8 cellular contexts compared by ENCODE assay signal in genomic region chr17:49035470-49036269, GRCh38. TPM values are rescaled to one million over a fixed set of nuclear protein-coding genes. Genes with fewer than 3 reads are reported as not detected.
DNase-seq lines count a peak whose midpoint lies in the region; ATAC-seq, FAIRE-seq and TF ChIP-seq lines count a peak whose summit lies in the region.

No MANE protein-coding gene starts in this region.

- no peak for FAIRE-seq in GM19239 (lab: Jason Lieb, UNC)

- WGBS in mammary epithelial cell (ENCODE audit: low coverage, missing lambda C conversion rate) = 50% methylated on average over 23 of the region's 42 CpGs
- WGBS in lung, 2 donors = 78 to 90% methylated on average over 41 to 42 of the region's 42 CpGs
- 67 to 71% methylated on average over 18 to 42 of the region's 42 CpGs for WGBS in transverse colon (ENCODE audit: low coverage in 1 of 2), 2 donors

- H3K4me1 ChIP-seq in mammary epithelial cell (ENCODE audit: insufficient read depth, low read length) (peaks cover 11% of the 10 kb centered on the region), lung (ENCODE audit: control insufficient read depth in 2 of 2, insufficient read depth in 2 of 2, low read length in 2 of 2) (no peaks in the 10 kb centered on the region), transverse colon (peaks cover 0 to 6% (median 3%) of the 10 kb centered on the region in 4 donors)

- H4K20me1 ChIP-seq in mammary epithelial cell (ENCODE audit: insufficient read depth, low read length) = no peaks in the 10 kb centered on the region

- in situ Hi-C loops in mammary epithelial cell (cut with MboI; ENCODE audit: low sequenced_read_pairs in 2 of 2) = loop anchor here (10.0 to 25.0 kb wide), 5 partner anchors 81 to 323 kb away; partner anchors contain the start of genes TTLL6 (in 2 of the 2), ATP5MC1 (in 1 of the 2), PRAC1 (in 1 of the 2) and PRAC2 (in 1 of the 2)
- in situ Hi-C loops in transverse colon (cut with MboI; ENCODE audit: low pct_ligation_motif_present in 1 of 4, low pct_unique_long_range_greater_than_20kb in 1 of 4, low sequenced_read_pairs in 3 of 4) = loop anchor here in 1 of 4 donors (25.0 kb wide), 2 partner anchors 248 to 348 kb away; no protein-coding TSS in a partner anchor

- H3K4me3 ChIP-seq in mammary epithelial cell (replicated peaks in 1 of 3; ENCODE audit: insufficient read depth in 1 of 3, low read depth in 2 of 3, low read length in 3 of 3) = peak overlapping the region; percentile 34 to 47 (median 34)
- H3K4me3 ChIP-seq in lung = no peak overlapping the region
- no peak overlapping the region for H3K4me3 ChIP-seq in transverse colon

- CTCF ChIA-PET in mammary epithelial cell (lab: Charles Lee; ENCODE audit: low non-redundant PET) = interaction anchor here (0.6 to 1.0 kb wide), 8 partner anchors 61 to 255 kb away, joined by 3 to 13 read pairs (median 4); partner anchors contain the start of genes ATP5MC1, PHOSPHO1 and TTLL6

- peak overlapping the region; percentile 99 for H2AFZ ChIP-seq in mammary epithelial cell (ENCODE audit: low read depth, low read length)

- H3K27me3 ChIP-seq in mammary epithelial cell (ENCODE audit: insufficient read depth, low read length) (no peaks in the 10 kb centered on the region), lung (ENCODE audit: control insufficient read depth, insufficient read depth) (no peaks in the 10 kb centered on the region), transverse colon (peaks cover 13% of the 10 kb centered on the region)

- no TSS peak for BruUV-seq in mammary epithelial cell (replicated peaks; lab: Mats Ljungman, UMichigan)

- DNase-seq in HCEC 1CT (peak; percentile 44), RPMI7951 (ENCODE audit: low read depth) (peak; percentile 67), mammary epithelial cell (peak; percentile 48), lung (ENCODE audit: low spot score) (no peak), transverse colon (peak; percentile 60), DMS79 treated with DMSO at 0.1 percent for 48 hours (lab: John Stamatoyannopoulos, UW) (no peak), GM19239 (ENCODE audit: insufficient read length, low spot score) (no peak)

- H3K79me2 ChIP-seq in mammary epithelial cell (ENCODE audit: insufficient read depth, low read length) = no peaks in the 10 kb centered on the region

- TF ChIP-seq EP300 in transverse colon (IDR thresholded peaks at IDR 0.05; ENCODE audit: low read depth) = no peak

- intact Hi-C loops in mammary epithelial cell (cut with micrococcal nuclease) = loop anchor here (1.0 to 10.0 kb wide), 3 partner anchors 157 to 359 kb away; no protein-coding TSS in a partner anchor
- intact Hi-C loops in transverse colon (cut with DNase I; ENCODE audit: low total_unique reads) = no loop called here

- no peak overlapping the region for H3K27ac ChIP-seq in C4-2B
- H3K27ac ChIP-seq in mammary epithelial cell (ENCODE audit: insufficient read depth, low read depth, low read length) = no peak overlapping the region
- H3K27ac ChIP-seq in lung (ENCODE audit: low read depth in 1 of 2, low read length in 1 of 2) = no peak overlapping the region
- peak overlapping the region in 1 of 4 donors; percentile 12 for H3K27ac ChIP-seq in transverse colon

- peak overlapping the region; percentile 77 for H3K4me2 ChIP-seq in mammary epithelial cell (ENCODE audit: insufficient read depth, low read depth, low read length)

- H3K9me3 ChIP-seq in mammary epithelial cell (replicated peaks; ENCODE audit: insufficient read depth, low read length) (no peaks in the 10 kb centered on the region), lung (ENCODE audit: control insufficient read depth in 2 of 2, insufficient read depth in 1 of 2, low read length in 1 of 2) (no peaks in the 10 kb centered on the region), transverse colon (no peaks in the 10 kb centered on the region)

- TF ChIP-seq CTCF in C4-2B (conservative IDR thresholded peaks at IDR 0.05) = peak; percentile 95
- TF ChIP-seq CTCF in mammary epithelial cell (conservative IDR thresholded peaks at IDR 0.05 in 1 of 2, IDR thresholded peaks at IDR 0.05 in 1 of 2; ENCODE audit: extremely low read depth in 1 of 2, insufficient read depth in 1 of 2, low read depth in 1 of 2, low read length in 2 of 2) = peak; percentile 83 to 91
- peak; percentile 10 for TF ChIP-seq CTCF in lung (IDR thresholded peaks at IDR 0.05; ENCODE audit: control extremely low read depth, extremely low read depth)
- peak; percentile 69 to 82 (median 73) for TF ChIP-seq CTCF in transverse colon (IDR thresholded peaks at IDR 0.05)

- no peak for TF ChIP-seq POLR2A in transverse colon (IDR thresholded peaks at IDR 0.05)

- peak; percentile 53 for ATAC-seq in lung (ENCODE audit: insufficient read depth, low FRiP score)

- dilution Hi-C loops in mammary epithelial cell (cut with HindIII; ENCODE audit: low sequenced_read_pairs) = no loop called here

- no peaks in the 10 kb centered on the region for H3K36me3 ChIP-seq in mammary epithelial cell (ENCODE audit: insufficient read depth, low read length)
- no peaks in the 10 kb centered on the region for H3K36me3 ChIP-seq in lung (ENCODE audit: control insufficient read depth in 2 of 2, insufficient read depth in 2 of 2, low read length in 2 of 2)
- H3K36me3 ChIP-seq in transverse colon = no peaks in the 10 kb centered on the region

- H3K9ac ChIP-seq in mammary epithelial cell (ENCODE audit: insufficient read depth, low read length) = no peak overlapping the region

RNA-seq across cellular contexts. Expression of gene IGF2BP1, which starts 38.5 kb away (rescaled TPM):
- total RNA-seq in RPMI7951 (2014; rRNA removed; shearing (Covaris generic)) = 4.0 and 5.0 TPM in 2 replicates
- total RNA-seq in mammary epithelial cell (under 1 TPM in 1 of 2 donors, not detected in 1; 0.17 TPM), lung (10 to 100 TPM in 1 of 2 donors, under 1 TPM in 1; 0.52 to 14.9 TPM), transverse colon (under 1 TPM in 1 of 4 donors, not detected in 3; under 0.01 TPM)
- polyA plus RNA-seq in mammary epithelial cell (0.03 TPM), lung (under 1 TPM; 0.06 to 0.10 TPM)
- polyA minus RNA-seq in mammary epithelial cell = not detected

Comparison
In these comparisons a context has a peak if more than half of its experiments do, and no peak if none do; other contexts are left out.
1. CTCF ChIP-seq: peak in every context shown above with its lines; median percentile 95 in C4-2B; 87 in mammary epithelial cell; 73 in transverse colon; 10 in lung.
2. DNase-seq: peak in HCEC 1CT (single experiment), RPMI7951 (single experiment), mammary epithelial cell (single experiment) and transverse colon (single experiment); none in lung (single experiment), DMS79 treated with DMSO at 0.1 percent for 48 hours (single experiment) and GM19239 (single experiment).
3. H3K4me3 ChIP-seq: peak in mammary epithelial cell (3 of 3); none in lung (single experiment) and transverse colon (0 of 4).